In genomic region chr7:99312316-99313203, GRCh38 we compare ENCODE assay signal across 7 cellular contexts. TPM values are rescaled to one million over a fixed set of nuclear protein-coding genes. Genes with fewer than 3 reads are reported as not detected.
DNase-seq lines count a peak whose midpoint lies in the region; ATAC-seq, FAIRE-seq and TF ChIP-seq lines count a peak whose summit lies in the region.

No MANE protein-coding gene starts in this region.

- peaks cover 13% of the 10 kb centered on the region for H3K4me1 Mint-ChIP-seq in T-helper 2 cell treated with Interferon-gamma antibody and Interleukin-4, amounts not matched to agents 5 μg/mL and 100 μg/mL, for 36 hours (ENCODE audit: low read depth)

- TF ChIP-seq CTCF in GM10266 (IDR thresholded peaks at IDR 0.05; ENCODE audit: control insufficient read depth, insufficient read depth, low read depth, missing control alignments): peak; percentile 83

- peak overlapping the region; percentile 46 for H3K4me3 Mint-ChIP-seq in T-helper 2 cell treated with Interferon-gamma antibody and Interleukin-4, amounts not matched to agents 5 μg/mL and 100 μg/mL, for 36 hours

- H3K4me1 ChIP-seq in small intestine (ENCODE audit: control insufficient read depth in 2 of 2, insufficient read depth in 1 of 2, low read depth in 1 of 2, low read length in 1 of 2): no peaks in the 10 kb centered on the region

- no peak overlapping the region for H3K27ac ChIP-seq in small intestine (ENCODE audit: low read depth in 1 of 2, low read length in 1 of 2)

- DNase-seq in GM10266 (ENCODE audit: extremely low spot score) (peak; percentile 69), MV-4-11 (lab: John Stamatoyannopoulos, UW) (peak; percentile 52), amygdala (lab: John Stamatoyannopoulos, UW) (peak in 46 of 56 donors; percentile 4 to 89 (median 35)), hepatic stellate cell (ENCODE audit: low spot score) (peak; percentile 71), small intestine (peak; percentile 80)
- peak; percentile 56 for DNase-seq in T-helper 2 cell treated with Interferon-gamma antibody and Interleukin-4, amounts not matched to agents 5 μg/mL and 100 μg/mL, for 36 hours (ENCODE audit: low spot score)

- WGBS in small intestine, 3 donors: 34 to 42% (median 39%) methylated on average over 16 of the region's 16 CpGs

- no peak for FAIRE-seq in small intestine (lab: Jason Lieb, UNC)

- H3K9me3 ChIP-seq in small intestine (ENCODE audit: control insufficient read depth, low read depth): no peaks in the 10 kb centered on the region

- no peaks in the 10 kb centered on the region for H3K36me3 Mint-ChIP-seq in T-helper 2 cell treated with Interferon-gamma antibody and Interleukin-4, amounts not matched to agents 5 μg/mL and 100 μg/mL, for 36 hours (ENCODE audit: low read depth)

- no peaks in the 10 kb centered on the region for H3K27me3 ChIP-seq in small intestine (ENCODE audit: control insufficient read depth in 2 of 2, insufficient read depth in 2 of 2, low read length in 2 of 2)

- no peak for ATAC-seq in HG03460 (IDR thresholded peaks at IDR 0.05; ENCODE audit: unreplicated experiment)

- no peaks in the 10 kb centered on the region for H3K9me3 Mint-ChIP-seq in T-helper 2 cell treated with Interferon-gamma antibody and Interleukin-4, amounts not matched to agents 5 μg/mL and 100 μg/mL, for 36 hours

- H3K27ac Mint-ChIP-seq in T-helper 2 cell treated with Interferon-gamma antibody and Interleukin-4, amounts not matched to agents 5 μg/mL and 100 μg/mL, for 36 hours: no peak overlapping the region

- peaks cover 2% of the 10 kb centered on the region for H3K27me3 Mint-ChIP-seq in T-helper 2 cell treated with Interferon-gamma antibody and Interleukin-4, amounts not matched to agents 5 μg/mL and 100 μg/mL, for 36 hours (ENCODE audit: low read depth)

- no peak overlapping the region for H3K4me3 ChIP-seq in small intestine (ENCODE audit: low read depth in 1 of 2, low read length in 2 of 2)

- H3K36me3 ChIP-seq in small intestine (ENCODE audit: control insufficient read depth in 2 of 2, insufficient read depth in 2 of 2, low read length in 2 of 2): no peaks in the 10 kb centered on the region

RNA-seq across cellular contexts. Expression of gene ARPC1A, which starts 13.1 kb away (rescaled TPM):
- polyA plus RNA-seq in small intestine: 100 to 1,000 TPM; 216 to 407 (median 310) TPM

RNA-seq across cellular contexts. Expression of gene MYH16, which starts 39.9 kb away (rescaled TPM):
- polyA plus RNA-seq in small intestine: under 1 TPM in 1 of 3 donors, not detected in 2; 0.01 TPM
